1 cellular context compared by ENCODE assay signal in the genomic region with DNA sequence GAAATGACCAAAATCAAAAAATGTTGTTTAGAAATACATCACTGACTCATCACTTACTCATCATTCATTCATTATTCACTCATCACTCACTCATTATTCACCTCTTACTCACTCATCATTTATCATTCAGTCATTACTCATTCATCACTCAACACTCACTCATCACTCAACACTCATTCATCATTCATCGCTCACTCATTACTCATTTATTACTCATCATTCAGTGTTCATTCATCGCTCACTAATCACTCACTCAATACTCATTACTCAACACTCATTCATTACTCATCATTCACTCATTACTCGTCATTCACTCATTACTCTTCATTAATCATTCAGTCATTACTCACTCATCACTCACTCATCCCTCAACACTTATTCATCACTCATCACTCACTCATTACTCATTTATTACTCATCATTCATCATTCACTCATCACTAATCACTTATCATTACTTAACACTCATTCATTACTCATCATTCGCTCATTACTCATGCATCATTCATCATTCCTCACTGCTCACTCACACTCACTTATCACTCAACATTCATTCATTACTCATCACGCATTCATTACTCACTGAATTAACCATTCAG.
A peak's percentile ranks its signal among the peaks of the same experiment; 100 is the strongest.
TF ChIP-seq lines count a peak whose summit lies in the region.

No MANE protein-coding gene starts in this region.

TF ChIP-seq in HEK293, 187 proteins besides CTCF, POLR2A, EP300 and RAD21 (continued from another document and continues in another):
- TF ChIP-seq ZNF274 (IDR thresholded peaks at IDR 0.05; ENCODE audit: low read length) (no peak), ZNF274 (tag by site-specific recombination; IDR thresholded peaks at IDR 0.05; ENCODE audit: borderline replicate concordance) (0 out of 2 replicates have a peak, but pooled peaks have one; percentile 27), OSR2 (tag by site-specific recombination; IDR thresholded peaks at IDR 0.05) (peak; percentile 41; the same call in 1 of the 2 replicates), ZNF138 (tag by site-specific recombination; IDR thresholded peaks at IDR 0.05; ENCODE audit: borderline replicate concordance) (no peak), ZEB2 (tag by site-specific recombination; IDR thresholded peaks at IDR 0.05) (peak; percentile 95), ZNF664 (tag by site-specific recombination; IDR thresholded peaks at IDR 0.05) (peak; percentile 4), ZNF76 (tag by site-specific recombination; IDR thresholded peaks at IDR 0.05; ENCODE audit: borderline replicate concordance, low read depth) (peak; percentile 63), ZFP3 (tag by site-specific recombination; IDR thresholded peaks at IDR 0.05; ENCODE audit: low read depth) (no peak), ZNF394 (tag by site-specific recombination; IDR thresholded peaks at IDR 0.05; ENCODE audit: borderline replicate concordance) (peak; percentile 80), ZFP69B (tag by site-specific recombination; IDR thresholded peaks at IDR 0.05) (peak; percentile 87; the same call in 1 of the 2 replicates), ZBTB17 (tag by site-specific recombination; IDR thresholded peaks at IDR 0.05) (peak; percentile 84; the same call in 1 of the 2 replicates), ZNF776 (tag by site-specific recombination; IDR thresholded peaks at IDR 0.05; ENCODE audit: borderline replicate concordance) (0 out of 2 replicates have a peak, but pooled peaks have one; percentile 60), ZNF571 (tag by site-specific recombination; IDR thresholded peaks at IDR 0.05) (peak; percentile 76; the same call in 1 of the 2 replicates), ZXDB (tag by site-specific recombination; IDR thresholded peaks at IDR 0.05) (peak; percentile 39; the same call in 1 of the 2 replicates), ZNF623 (tag by site-specific recombination; IDR thresholded peaks at IDR 0.05) (peak; percentile 68; the same call in 1 of the 2 replicates), GLIS1 (tag by site-specific recombination; IDR thresholded peaks at IDR 0.05) (no peak), ZNF843 (tag by site-specific recombination; IDR thresholded peaks at IDR 0.05) (peak; percentile 76), ZNF521 (tag by site-specific recombination; IDR thresholded peaks at IDR 0.05) (peak; percentile 17; the same call in 1 of the 2 replicates), ZNF621 (tag by site-specific recombination; IDR thresholded peaks at IDR 0.05) (peak; percentile 87), ZFP41 (tag by site-specific recombination; IDR thresholded peaks at IDR 0.05; ENCODE audit: borderline replicate concordance) (peak; percentile 91), ZNF132 (tag by site-specific recombination; IDR thresholded peaks at IDR 0.05; ENCODE audit: borderline replicate concordance) (no peak), ZNF501 (tag by site-specific recombination; IDR thresholded peaks at IDR 0.05) (peak; percentile 26; the same call in 1 of the 2 replicates), ZNF24 (tag by site-specific recombination; IDR thresholded peaks at IDR 0.05) (peak; percentile 98), SALL2 (tag by site-specific recombination; IDR thresholded peaks at IDR 0.05; ENCODE audit: borderline replicate concordance) (peak; percentile 96), SETDB1 (IDR thresholded peaks at IDR 0.05; ENCODE audit: insufficient read length, low read length) (peak; percentile 89), ZNF768 (tag by site-specific recombination; IDR thresholded peaks at IDR 0.05) (no peak), ZNF112 (tag by site-specific recombination; IDR thresholded peaks at IDR 0.05) (peak; percentile 87), ZNF335 (tag by site-specific recombination; conservative IDR thresholded peaks at IDR 0.05) (0 out of 2 replicates have a peak, but pooled peaks have one; percentile 7), SP2 (tag by site-specific recombination; IDR thresholded peaks at IDR 0.05) (peak; percentile 64)
- TF ChIP-seq, protein P1, sequence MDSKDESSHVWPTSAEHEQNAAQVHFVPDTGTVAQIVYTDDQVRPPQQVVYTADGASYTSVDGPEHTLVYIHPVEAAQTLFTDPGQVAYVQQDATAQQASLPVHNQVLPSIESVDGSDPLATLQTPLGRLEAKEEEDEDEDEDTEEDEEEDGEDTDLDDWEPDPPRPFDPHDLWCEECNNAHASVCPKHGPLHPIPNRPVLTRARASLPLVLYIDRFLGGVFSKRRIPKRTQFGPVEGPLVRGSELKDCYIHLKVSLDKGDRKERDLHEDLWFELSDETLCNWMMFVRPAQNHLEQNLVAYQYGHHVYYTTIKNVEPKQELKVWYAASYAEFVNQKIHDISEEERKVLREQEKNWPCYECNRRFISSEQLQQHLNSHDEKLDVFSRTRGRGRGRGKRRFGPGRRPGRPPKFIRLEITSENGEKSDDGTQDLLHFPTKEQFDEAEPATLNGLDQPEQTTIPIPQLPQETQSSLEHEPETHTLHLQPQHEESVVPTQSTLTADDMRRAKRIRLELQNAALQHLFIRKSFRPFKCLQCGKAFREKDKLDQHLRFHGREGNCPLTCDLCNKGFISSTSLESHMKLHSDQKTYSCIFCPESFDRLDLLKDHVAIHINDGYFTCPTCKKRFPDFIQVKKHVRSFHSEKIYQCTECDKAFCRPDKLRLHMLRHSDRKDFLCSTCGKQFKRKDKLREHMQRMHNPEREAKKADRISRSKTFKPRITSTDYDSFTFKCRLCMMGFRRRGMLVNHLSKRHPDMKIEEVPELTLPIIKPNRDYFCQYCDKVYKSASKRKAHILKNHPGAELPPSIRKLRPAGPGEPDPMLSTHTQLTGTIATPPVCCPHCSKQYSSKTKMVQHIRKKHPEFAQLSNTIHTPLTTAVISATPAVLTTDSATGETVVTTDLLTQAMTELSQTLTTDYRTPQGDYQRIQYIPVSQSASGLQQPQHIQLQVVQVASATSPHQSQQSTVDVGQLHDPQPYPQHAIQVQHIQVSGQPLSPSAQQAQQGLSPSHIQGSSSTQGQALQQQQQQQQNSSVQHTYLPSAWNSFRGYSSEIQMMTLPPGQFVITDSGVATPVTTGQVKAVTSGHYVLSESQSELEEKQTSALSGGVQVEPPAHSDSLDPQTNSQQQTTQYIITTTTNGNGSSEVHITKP (tag by site-specific recombination; IDR thresholded peaks at IDR 0.05): no peak
- TF ChIP-seq, protein P2, sequence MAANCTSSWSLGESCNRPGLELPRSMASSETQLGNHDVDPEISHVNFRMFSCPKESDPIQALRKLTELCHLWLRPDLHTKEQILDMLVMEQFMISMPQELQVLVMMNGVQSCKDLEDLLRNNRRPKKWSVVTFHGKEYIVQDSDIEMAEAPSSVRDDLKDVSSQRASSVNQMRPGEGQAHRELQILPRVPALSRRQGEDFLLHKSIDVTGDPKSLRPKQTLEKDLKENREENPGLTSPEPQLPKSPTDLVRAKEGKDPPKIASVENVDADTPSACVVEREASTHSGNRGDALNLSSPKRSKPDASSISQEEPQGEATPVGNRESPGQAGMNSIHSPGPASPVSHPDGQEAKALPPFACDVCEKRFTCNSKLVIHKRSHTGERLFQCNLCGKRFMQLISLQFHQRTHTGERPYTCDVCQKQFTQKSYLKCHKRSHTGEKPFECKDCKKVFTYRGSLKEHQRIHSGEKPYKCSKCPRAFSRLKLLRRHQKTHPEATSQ (tag by site-specific recombination; IDR thresholded peaks at IDR 0.05): 0 out of 2 replicates have a peak, but pooled peaks have one; percentile 6
- TF ChIP-seq, protein P3, sequence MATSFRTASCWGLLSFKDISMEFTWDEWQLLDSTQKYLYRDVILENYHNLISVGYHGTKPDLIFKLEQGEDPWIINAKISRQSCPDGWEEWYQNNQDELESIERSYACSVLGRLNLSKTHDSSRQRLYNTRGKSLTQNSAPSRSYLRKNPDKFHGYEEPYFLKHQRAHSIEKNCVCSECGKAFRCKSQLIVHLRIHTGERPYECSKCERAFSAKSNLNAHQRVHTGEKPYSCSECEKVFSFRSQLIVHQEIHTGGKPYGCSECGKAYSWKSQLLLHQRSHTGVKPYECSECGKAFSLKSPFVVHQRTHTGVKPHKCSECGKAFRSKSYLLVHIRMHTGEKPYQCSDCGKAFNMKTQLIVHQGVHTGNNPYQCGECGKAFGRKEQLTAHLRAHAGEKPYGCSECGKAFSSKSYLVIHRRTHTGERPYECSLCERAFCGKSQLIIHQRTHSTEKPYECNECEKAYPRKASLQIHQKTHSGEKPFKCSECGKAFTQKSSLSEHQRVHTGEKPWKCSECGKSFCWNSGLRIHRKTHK (tag by site-specific recombination; IDR thresholded peaks at IDR 0.05): peak; percentile 69
- TF ChIP-seq, protein P4, sequence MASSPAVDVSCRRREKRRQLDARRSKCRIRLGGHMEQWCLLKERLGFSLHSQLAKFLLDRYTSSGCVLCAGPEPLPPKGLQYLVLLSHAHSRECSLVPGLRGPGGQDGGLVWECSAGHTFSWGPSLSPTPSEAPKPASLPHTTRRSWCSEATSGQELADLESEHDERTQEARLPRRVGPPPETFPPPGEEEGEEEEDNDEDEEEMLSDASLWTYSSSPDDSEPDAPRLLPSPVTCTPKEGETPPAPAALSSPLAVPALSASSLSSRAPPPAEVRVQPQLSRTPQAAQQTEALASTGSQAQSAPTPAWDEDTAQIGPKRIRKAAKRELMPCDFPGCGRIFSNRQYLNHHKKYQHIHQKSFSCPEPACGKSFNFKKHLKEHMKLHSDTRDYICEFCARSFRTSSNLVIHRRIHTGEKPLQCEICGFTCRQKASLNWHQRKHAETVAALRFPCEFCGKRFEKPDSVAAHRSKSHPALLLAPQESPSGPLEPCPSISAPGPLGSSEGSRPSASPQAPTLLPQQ (tag by site-specific recombination; IDR thresholded peaks at IDR 0.05): no peak
- TF ChIP-seq, protein P5, sequence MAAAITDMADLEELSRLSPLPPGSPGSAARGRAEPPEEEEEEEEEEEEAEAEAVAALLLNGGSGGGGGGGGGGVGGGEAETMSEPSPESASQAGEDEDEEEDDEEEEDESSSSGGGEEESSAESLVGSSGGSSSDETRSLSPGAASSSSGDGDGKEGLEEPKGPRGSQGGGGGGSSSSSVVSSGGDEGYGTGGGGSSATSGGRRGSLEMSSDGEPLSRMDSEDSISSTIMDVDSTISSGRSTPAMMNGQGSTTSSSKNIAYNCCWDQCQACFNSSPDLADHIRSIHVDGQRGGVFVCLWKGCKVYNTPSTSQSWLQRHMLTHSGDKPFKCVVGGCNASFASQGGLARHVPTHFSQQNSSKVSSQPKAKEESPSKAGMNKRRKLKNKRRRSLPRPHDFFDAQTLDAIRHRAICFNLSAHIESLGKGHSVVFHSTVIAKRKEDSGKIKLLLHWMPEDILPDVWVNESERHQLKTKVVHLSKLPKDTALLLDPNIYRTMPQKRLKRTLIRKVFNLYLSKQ (tag by site-specific recombination; IDR thresholded peaks at IDR 0.05; ENCODE audit: borderline replicate concordance): no peak
- TF ChIP-seq, protein P6, sequence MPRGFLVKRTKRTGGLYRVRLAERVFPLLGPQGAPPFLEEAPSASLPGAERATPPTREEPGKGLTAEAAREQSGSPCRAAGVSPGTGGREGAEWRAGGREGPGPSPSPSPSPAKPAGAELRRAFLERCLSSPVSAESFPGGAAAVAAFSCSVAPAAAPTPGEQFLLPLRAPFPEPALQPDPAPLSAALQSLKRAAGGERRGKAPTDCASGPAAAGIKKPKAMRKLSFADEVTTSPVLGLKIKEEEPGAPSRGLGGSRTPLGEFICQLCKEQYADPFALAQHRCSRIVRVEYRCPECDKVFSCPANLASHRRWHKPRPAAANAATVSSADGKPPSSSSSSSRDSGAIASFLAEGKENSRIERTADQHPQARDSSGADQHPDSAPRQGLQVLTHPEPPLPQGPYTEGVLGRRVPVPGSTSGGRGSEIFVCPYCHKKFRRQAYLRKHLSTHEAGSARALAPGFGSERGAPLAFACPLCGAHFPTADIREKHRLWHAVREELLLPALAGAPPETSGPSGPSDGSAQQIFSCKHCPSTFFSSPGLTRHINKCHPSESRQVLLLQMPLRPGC (tag by site-specific recombination; IDR thresholded peaks at IDR 0.05): peak; percentile 84
- TF ChIP-seq, protein P7, sequence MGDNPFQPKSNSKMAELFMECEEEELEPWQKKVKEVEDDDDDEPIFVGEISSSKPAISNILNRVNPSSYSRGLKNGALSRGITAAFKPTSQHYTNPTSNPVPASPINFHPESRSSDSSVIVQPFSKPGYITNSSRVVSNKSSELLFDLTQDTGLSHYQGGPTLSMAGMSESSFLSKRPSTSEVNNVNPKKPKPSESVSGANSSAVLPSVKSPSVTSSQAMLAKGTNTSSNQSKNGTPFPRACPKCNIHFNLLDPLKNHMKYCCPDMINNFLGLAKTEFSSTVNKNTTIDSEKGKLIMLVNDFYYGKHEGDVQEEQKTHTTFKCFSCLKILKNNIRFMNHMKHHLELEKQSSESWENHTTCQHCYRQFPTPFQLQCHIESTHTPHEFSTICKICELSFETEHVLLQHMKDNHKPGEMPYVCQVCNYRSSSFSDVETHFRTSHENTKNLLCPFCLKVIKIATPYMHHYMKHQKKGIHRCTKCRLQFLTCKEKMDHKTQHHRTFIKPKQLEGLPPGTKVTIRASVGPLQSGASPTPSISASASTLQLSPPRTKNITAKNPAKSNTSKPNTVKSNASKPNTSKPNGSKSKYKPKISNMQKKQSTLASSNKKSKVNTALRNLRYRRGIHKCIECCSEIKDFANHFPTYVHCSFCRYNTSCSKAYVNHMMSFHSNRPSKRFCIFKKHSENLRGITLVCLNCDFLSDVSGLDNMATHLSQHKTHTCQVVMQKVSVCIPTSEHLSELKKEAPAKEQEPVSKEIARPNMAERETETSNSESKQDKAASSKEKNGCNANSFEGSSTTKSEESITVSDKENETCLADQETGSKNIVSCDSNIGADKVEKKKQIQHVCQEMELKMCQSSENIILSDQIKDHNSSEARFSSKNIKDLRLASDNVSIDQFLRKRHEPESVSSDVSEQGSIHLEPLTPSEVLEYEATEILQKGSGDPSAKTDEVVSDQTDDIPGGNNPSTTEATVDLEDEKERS (tag by site-specific recombination; IDR thresholded peaks at IDR 0.05): peak; percentile 87
- TF ChIP-seq, protein P8, sequence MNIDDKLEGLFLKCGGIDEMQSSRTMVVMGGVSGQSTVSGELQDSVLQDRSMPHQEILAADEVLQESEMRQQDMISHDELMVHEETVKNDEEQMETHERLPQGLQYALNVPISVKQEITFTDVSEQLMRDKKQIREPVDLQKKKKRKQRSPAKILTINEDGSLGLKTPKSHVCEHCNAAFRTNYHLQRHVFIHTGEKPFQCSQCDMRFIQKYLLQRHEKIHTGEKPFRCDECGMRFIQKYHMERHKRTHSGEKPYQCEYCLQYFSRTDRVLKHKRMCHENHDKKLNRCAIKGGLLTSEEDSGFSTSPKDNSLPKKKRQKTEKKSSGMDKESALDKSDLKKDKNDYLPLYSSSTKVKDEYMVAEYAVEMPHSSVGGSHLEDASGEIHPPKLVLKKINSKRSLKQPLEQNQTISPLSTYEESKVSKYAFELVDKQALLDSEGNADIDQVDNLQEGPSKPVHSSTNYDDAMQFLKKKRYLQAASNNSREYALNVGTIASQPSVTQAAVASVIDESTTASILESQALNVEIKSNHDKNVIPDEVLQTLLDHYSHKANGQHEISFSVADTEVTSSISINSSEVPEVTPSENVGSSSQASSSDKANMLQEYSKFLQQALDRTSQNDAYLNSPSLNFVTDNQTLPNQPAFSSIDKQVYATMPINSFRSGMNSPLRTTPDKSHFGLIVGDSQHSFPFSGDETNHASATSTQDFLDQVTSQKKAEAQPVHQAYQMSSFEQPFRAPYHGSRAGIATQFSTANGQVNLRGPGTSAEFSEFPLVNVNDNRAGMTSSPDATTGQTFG (tag by site-specific recombination; IDR thresholded peaks at IDR 0.05; ENCODE audit: borderline replicate concordance): peak; percentile 100
